In the genomic region with DNA sequence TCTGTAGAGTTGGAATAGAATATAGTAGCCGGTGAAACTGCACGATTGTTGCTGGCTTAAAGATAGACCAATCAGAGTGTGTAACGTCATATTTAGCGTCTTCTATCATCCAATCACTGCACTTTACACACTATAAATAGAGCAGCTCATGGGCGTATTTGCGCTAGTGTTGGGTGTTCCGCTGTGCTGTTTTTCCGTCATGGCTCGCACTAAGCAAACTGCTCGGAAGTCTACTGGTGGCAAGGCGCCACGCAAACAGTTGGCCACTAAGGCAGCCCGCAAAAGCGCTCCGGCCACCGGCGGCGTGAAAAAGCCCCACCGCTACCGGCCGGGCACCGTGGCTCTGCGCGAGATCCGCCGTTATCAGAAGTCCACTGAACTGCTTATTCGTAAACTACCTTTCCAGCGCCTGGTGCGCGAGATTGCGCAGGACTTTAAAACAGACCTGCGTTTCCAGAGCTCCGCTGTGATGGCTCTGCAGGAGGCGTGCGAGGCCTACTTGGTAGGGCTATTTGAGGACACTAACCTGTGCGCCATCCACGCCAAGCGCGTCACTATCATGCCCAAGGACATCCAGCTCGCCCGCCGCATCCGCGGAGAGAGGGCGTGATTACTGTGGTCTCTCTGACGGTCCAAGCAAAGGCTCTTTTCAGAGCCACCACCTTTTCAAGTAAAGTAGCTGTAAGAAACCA, we compare ENCODE assay signal across 7 cellular contexts. TPM values are rescaled to one million over a fixed set of nuclear protein-coding genes. Genes with fewer than 3 reads are reported as not detected.
DNase-seq lines count a peak whose midpoint lies in the region; ATAC-seq and TF ChIP-seq lines count a peak whose summit lies in the region.

No MANE protein-coding gene starts in this region.

- H3K9me2 ChIP-seq in hepatocyte (replicated peaks; ENCODE audit: insufficient read depth), result no peaks in the 10 kb centered on the region

- H2AFZ ChIP-seq in hepatocyte, result peak overlapping the region; percentile 70

- H3K79me2 ChIP-seq in hepatocyte, result no peaks in the 10 kb centered on the region

- H3K36me3 ChIP-seq in hepatocyte (replicated peaks; ENCODE audit: insufficient read depth, low read depth), result no peaks in the 10 kb centered on the region

- peak overlapping the region; percentile 82 for H3K4me2 ChIP-seq in hepatocyte

- TF ChIP-seq CTCF in GM13977 (IDR thresholded peaks at IDR 0.05; ENCODE audit: extremely low read depth, insufficient read depth, missing control alignments) (no peak), astrocyte of the spinal cord (IDR thresholded peaks at IDR 0.05; ENCODE audit: low read depth, low read length) (no peak), hepatocyte (IDR thresholded peaks at IDR 0.05; ENCODE audit: poor library complexity) (no peak)

- no peaks in the 10 kb centered on the region for H3K4me1 ChIP-seq in hepatocyte (ENCODE audit: insufficient read depth)

- no peaks in the 10 kb centered on the region for H3K27me3 ChIP-seq in hepatocyte

- 15% methylated on average over 46 of the region's 46 CpGs for WGBS in hepatocyte (ENCODE audit: low lambda C conversion rate, missing lambda C conversion rate)

- in situ Hi-C loops in GM13977 (cut with MboI; ENCODE audit: low pct_unique_long_range_greater_than_20kb, low sequenced_read_pairs, unreplicated experiment) (no loop called here), astrocyte of the spinal cord (cut with HindIII; ENCODE audit: low sequenced_read_pairs) (no loop called here)

- DNase-seq in GM13977 (ENCODE audit: low spot score) (peak; percentile 87), NCI-H1417 (lab: John Stamatoyannopoulos, UW) (peak; percentile 80 to 95 (median 92)), T-helper 9 cell (peak; percentile 68), astrocyte of the spinal cord (ENCODE audit: low read depth, low spot score) (peak; percentile 94), hepatocyte (ENCODE audit: low spot score) (peak; percentile 84), retina (peak; percentile 93)

- H3K9me3 ChIP-seq in hepatocyte (ENCODE audit: low read depth), result no peaks in the 10 kb centered on the region

- H3K27ac ChIP-seq in hepatocyte, result peak overlapping the region; percentile 100

- H3K4me3 ChIP-seq in astrocyte of the spinal cord (ENCODE audit: low read depth, low read length) (peak overlapping the region; percentile 70), hepatocyte (peak overlapping the region; percentile 28)

- peak; percentile 61 for ATAC-seq in HG02798 (IDR thresholded peaks at IDR 0.05; ENCODE audit: poor library complexity, unreplicated experiment)

- H4K20me1 ChIP-seq in hepatocyte (ENCODE audit: insufficient read depth, poor library complexity, severe bottlenecking), result no peaks in the 10 kb centered on the region

RNA-seq across cellular contexts. Expression of a gene that starts 57.8 kb away (rescaled TPM):
- 7.9 and 8.6 TPM in 2 replicates for total RNA-seq in hepatocyte
- polyA plus RNA-seq in hepatocyte, result 3.2 and 5.2 TPM in 2 replicates

Comparison
In these comparisons a context has a peak if more than half of its experiments do, and no peak if none do; other contexts are left out.
1. Peak in every context shown above with its lines: DNase-seq, ATAC-seq, H3K4me3 ChIP-seq and H3K27ac ChIP-seq.